ENCODE assay signal across 12 cellular contexts in genomic region chr9:120904999-120905793, GRCh38. TPM values are rescaled to one million over a fixed set of nuclear protein-coding genes. Genes with fewer than 3 reads are reported as not detected.
A peak's percentile ranks its signal among the peaks of the same experiment; 100 is the strongest.
DNase-seq lines count a peak whose midpoint lies in the region; ATAC-seq and TF ChIP-seq lines count a peak whose summit lies in the region.
"Had no signal": no experiment of that assay in that cellular context is flagged by ENCODE, and none has a peak within 500 bp of the region (broad histone marks: within the 10 kb centered on the region; RNA-seq: fewer than 3 reads in every experiment).

No MANE protein-coding gene starts in this region.

- no peaks in the 10 kb centered on the region for H3K9me3 Mint-ChIP-seq in CD4-positive, alpha-beta T cell
- H3K9me3 Mint-ChIP-seq in effector memory CD8-positive, alpha-beta T cell = no peaks in the 10 kb centered on the region
- H3K9me3 Mint-ChIP-seq: brain had no signal

- POLR2A ChIA-PET in CD4-positive, alpha-beta T cell (lab: Charles Lee) = interaction anchor here (1.5 to 36.2 kb wide), 7 partner anchors 8 to 59 kb away, joined by 12 to 1343 read pairs (median 24); partner anchors contain the start of genes PHF19 and TRAF1

- peak overlapping the region; percentile 20 for H3K4me3 Mint-ChIP-seq in CD4-positive, alpha-beta T cell
- peak overlapping the region; percentile 14 to 77 for H3K4me3 Mint-ChIP-seq in effector memory CD8-positive, alpha-beta T cell
- H3K4me3 Mint-ChIP-seq: brain had no signal

- ATAC-seq in CD4-positive, alpha-beta T cell (ENCODE audit: poor library complexity) = no peak
- ATAC-seq in effector memory CD8-positive, alpha-beta T cell (replicated peaks) = peak; percentile 14
- no peak for ATAC-seq in HG03196 (IDR thresholded peaks at IDR 0.05; ENCODE audit: unreplicated experiment)
- no peak for ATAC-seq in HG03342 (IDR thresholded peaks at IDR 0.05; ENCODE audit: unreplicated experiment)

- DNase-seq in CD4-positive, alpha-beta T cell = no peak
- DNase-seq in GM12865 (ENCODE audit: low read depth) (peak; percentile 26), NCI-H524 (lab: John Stamatoyannopoulos, UW) (peak; percentile 50 to 74), amniotic stem cell (lab: John Stamatoyannopoulos, UW) (no peak), medulla oblongata (ENCODE audit: extremely low spot score) (no peak)
- no peak for DNase-seq in effector memory CD8-positive, alpha-beta T cell
- DNase-seq: DMS153, NCI-H2081, SIG-M5 had no signal

- no peaks in the 10 kb centered on the region for H3K27me3 ChIP-seq in CD4-positive, alpha-beta T cell (ENCODE audit: control insufficient read depth, insufficient read depth, low read length)

- H3K27ac Mint-ChIP-seq in CD4-positive, alpha-beta T cell = peak overlapping the region; percentile 99
- H3K27ac Mint-ChIP-seq in effector memory CD8-positive, alpha-beta T cell = peak overlapping the region; percentile 86 to 97
- H3K27ac Mint-ChIP-seq: brain had no signal

- intact Hi-C loops in CD4-positive, alpha-beta T cell (cut with DNase I, micrococcal nuclease) = loop anchor here in 1 of 2 experiments (1.0 kb wide), 2 partner anchors 15 to 26 kb away; no protein-coding TSS in a partner anchor

- no peak for TF ChIP-seq CTCF in CD4-positive, alpha-beta T cell (IDR thresholded peaks at IDR 0.05)
- no peak for TF ChIP-seq CTCF in GM12865 (IDR thresholded peaks at IDR 0.05; ENCODE audit: insufficient read depth, low read depth, low read length, missing control alignments)

- H3K36me3 Mint-ChIP-seq in CD4-positive, alpha-beta T cell (ENCODE audit: low read depth) = peaks cover 79% of the 10 kb centered on the region
- H3K36me3 Mint-ChIP-seq in effector memory CD8-positive, alpha-beta T cell (ENCODE audit: insufficient read depth) = peaks cover 70% of the 10 kb centered on the region
- H3K36me3 Mint-ChIP-seq: brain had no signal

- H3K27ac ChIP-seq in CD4-positive, alpha-beta T cell (ENCODE audit: low read depth, low read length) = peak overlapping the region; percentile 93

- no peak overlapping the region for H3K4me3 ChIP-seq in GM12865 (ENCODE audit: low read depth, low read length)

- CTCF ChIA-PET in CD4-positive, alpha-beta T cell (lab: Charles Lee) = interaction anchor here (0.8 to 1.3 kb wide), 2 partner anchors 24 to 160 kb away, joined by 3 to 5 read pairs; no protein-coding TSS in a partner anchor

- H3K4me1 Mint-ChIP-seq in CD4-positive, alpha-beta T cell (ENCODE audit: low read depth) = peaks cover 87% of the 10 kb centered on the region
- peaks cover 45 to 62% of the 10 kb centered on the region in 2 donors for H3K4me1 Mint-ChIP-seq in effector memory CD8-positive, alpha-beta T cell (ENCODE audit: low read depth in 2 of 2)
- H3K4me1 Mint-ChIP-seq: brain had no signal

- H3K27me3 Mint-ChIP-seq in CD4-positive, alpha-beta T cell = no peaks in the 10 kb centered on the region
- H3K27me3 Mint-ChIP-seq in effector memory CD8-positive, alpha-beta T cell = no peaks in the 10 kb centered on the region

- H3K9me3 ChIP-seq in CD4-positive, alpha-beta T cell (ENCODE audit: control insufficient read depth, low read length) = no peaks in the 10 kb centered on the region

RNA-seq across cellular contexts. Expression of gene TRAF1, which starts 21.4 kb away (rescaled TPM):
- 10 to 100 TPM; 60.3 to 61.7 TPM for total RNA-seq in CD4-positive, alpha-beta T cell

RNA-seq across cellular contexts. Expression of gene PHF19, which starts 28.2 kb away (rescaled TPM):
- 10 to 100 TPM; 60.3 to 63.0 TPM for total RNA-seq in CD4-positive, alpha-beta T cell

Comparison
In these comparisons a context has a peak if more than half of its experiments do, and no peak if none do; other contexts are left out.
1. DNase-seq: peak in GM12865 (single experiment) and NCI-H524 (2 of 2); none in CD4-positive, alpha-beta T cell (0 of 10), effector memory CD8-positive, alpha-beta T cell (0 of 3), amniotic stem cell (single experiment) and medulla oblongata (single experiment).